Comparison of ENCODE assay signal across 9 cellular contexts in genomic region chr20:59752101-59752586, GRCh38.
DNase-seq lines count a peak whose midpoint lies in the region; ATAC-seq and TF ChIP-seq lines count a peak whose summit lies in the region.
"Had no signal": no experiment of that assay in that cellular context is flagged by ENCODE, and none has a peak within 500 bp of the region (broad histone marks: within the 10 kb centered on the region; RNA-seq: fewer than 3 reads in every experiment).

No MANE protein-coding gene starts in this region.

- H3K4me1 Mint-ChIP-seq in T-helper 2 cell treated with Interferon-gamma antibody and Interleukin-4, amounts not matched to agents 5 μg/mL and 100 μg/mL, for 36 hours (ENCODE audit: low read depth), result peaks cover 2% of the 10 kb centered on the region

- POLR2A ChIA-PET in A673 (lab: Charles Lee; ENCODE audit: low non-redundant PET), result no interaction called here

- H3K4me3 Mint-ChIP-seq in T-helper 2 cell treated with Interferon-gamma antibody and Interleukin-4, amounts not matched to agents 5 μg/mL and 100 μg/mL, for 36 hours, result peak overlapping the region; percentile 15

- no peaks in the 10 kb centered on the region for H3K36me3 Mint-ChIP-seq in T-helper 2 cell treated with Interferon-gamma antibody and Interleukin-4, amounts not matched to agents 5 μg/mL and 100 μg/mL, for 36 hours (ENCODE audit: low read depth)

- H3K27ac Mint-ChIP-seq in T-helper 2 cell treated with Interferon-gamma antibody and Interleukin-4, amounts not matched to agents 5 μg/mL and 100 μg/mL, for 36 hours, result no peak overlapping the region

- TF ChIP-seq CTCF in upper lobe of right lung (IDR thresholded peaks at IDR 0.05), result no peak
- no peak for TF ChIP-seq CTCF in A673 (conservative IDR thresholded peaks at IDR 0.05; ENCODE audit: low read depth, low read length)

- H3K27ac ChIP-seq in angular gyrus (ENCODE audit: low read depth, low read length), result peak overlapping the region; percentile 41
- no peak overlapping the region for H3K27ac ChIP-seq in upper lobe of right lung
- H3K27ac ChIP-seq in A673 (ENCODE audit: low read depth, low read length, poor library complexity, severe bottlenecking), result no peak overlapping the region
- H3K27ac ChIP-seq: A549 had no signal

- no TSS peak for BruUV-seq in A673 (replicated peaks; lab: Mats Ljungman, UMichigan)

- H3K36me3 ChIP-seq in upper lobe of right lung, result no peaks in the 10 kb centered on the region
- H3K36me3 ChIP-seq in A673 (ENCODE audit: insufficient read depth, low read length, poor library complexity, severe bottlenecking), result no peaks in the 10 kb centered on the region

- no peak for DNase-seq in T-helper 2 cell treated with Interferon-gamma antibody and Interleukin-4, amounts not matched to agents 5 μg/mL and 100 μg/mL, for 36 hours (ENCODE audit: low spot score)
- no peak for DNase-seq in T-helper 2 cell
- no peak for DNase-seq in upper lobe of right lung
- no peak for DNase-seq in T1000 (lab: John Stamatoyannopoulos, UW)
- DNase-seq in A673 (ENCODE audit: low spot score), result no peak
- DNase-seq in NCI-H526 treated with DMSO at 0.1 percent for 48 hours (lab: John Stamatoyannopoulos, UW), result no peak

- H3K27me3 ChIP-seq in upper lobe of right lung, result peaks cover 46% of the 10 kb centered on the region
- H3K27me3 ChIP-seq in A673 (replicated peaks; ENCODE audit: insufficient read depth, low read depth, low read length, poor library complexity), result peaks cover 53% of the 10 kb centered on the region

- H3K4me3 ChIP-seq in upper lobe of right lung (no peak overlapping the region), A673 (ENCODE audit: low read depth, low read length, poor library complexity, severe bottlenecking) (no peak overlapping the region)
- H3K4me3 ChIP-seq: A549 had no signal

- peaks cover 18% of the 10 kb centered on the region for H3K4me1 ChIP-seq in upper lobe of right lung
- no peaks in the 10 kb centered on the region for H3K4me1 ChIP-seq in A673 (ENCODE audit: insufficient read depth, low read length, poor library complexity, severe bottlenecking)
- H3K4me1 ChIP-seq: A549 had no signal

- no peaks in the 10 kb centered on the region for H3K27me3 Mint-ChIP-seq in T-helper 2 cell treated with Interferon-gamma antibody and Interleukin-4, amounts not matched to agents 5 μg/mL and 100 μg/mL, for 36 hours (ENCODE audit: low read depth)

- ATAC-seq in HG03135 (IDR thresholded peaks at IDR 0.05; ENCODE audit: unreplicated experiment) (peak; percentile 75), upper lobe of right lung (peak; percentile 65)

- no peaks in the 10 kb centered on the region for H3K9me3 Mint-ChIP-seq in T-helper 2 cell treated with Interferon-gamma antibody and Interleukin-4, amounts not matched to agents 5 μg/mL and 100 μg/mL, for 36 hours

- intact Hi-C loops in upper lobe of right lung (cut with DNase I) (loop anchor here (10.0 kb wide), 1 partner anchor 147 kb away; the partner anchor contains the start of gene PHACTR3), A673 (cut with micrococcal nuclease; ENCODE audit: unreplicated experiment) (no loop called here)

- H3K9me3 ChIP-seq in upper lobe of right lung, result no peaks in the 10 kb centered on the region
- H3K9me3 ChIP-seq in A673 (ENCODE audit: low read depth, low read length, poor library complexity, severe bottlenecking), result no peaks in the 10 kb centered on the region
- H3K9me3 ChIP-seq: A549 had no signal

- CTCF ChIA-PET in A673 (lab: Charles Lee), result interaction anchor here (0.9 kb wide), 1 partner anchor 180 kb away, joined by 4 read pairs; no protein-coding TSS in a partner anchor
